In the genomic region with DNA sequence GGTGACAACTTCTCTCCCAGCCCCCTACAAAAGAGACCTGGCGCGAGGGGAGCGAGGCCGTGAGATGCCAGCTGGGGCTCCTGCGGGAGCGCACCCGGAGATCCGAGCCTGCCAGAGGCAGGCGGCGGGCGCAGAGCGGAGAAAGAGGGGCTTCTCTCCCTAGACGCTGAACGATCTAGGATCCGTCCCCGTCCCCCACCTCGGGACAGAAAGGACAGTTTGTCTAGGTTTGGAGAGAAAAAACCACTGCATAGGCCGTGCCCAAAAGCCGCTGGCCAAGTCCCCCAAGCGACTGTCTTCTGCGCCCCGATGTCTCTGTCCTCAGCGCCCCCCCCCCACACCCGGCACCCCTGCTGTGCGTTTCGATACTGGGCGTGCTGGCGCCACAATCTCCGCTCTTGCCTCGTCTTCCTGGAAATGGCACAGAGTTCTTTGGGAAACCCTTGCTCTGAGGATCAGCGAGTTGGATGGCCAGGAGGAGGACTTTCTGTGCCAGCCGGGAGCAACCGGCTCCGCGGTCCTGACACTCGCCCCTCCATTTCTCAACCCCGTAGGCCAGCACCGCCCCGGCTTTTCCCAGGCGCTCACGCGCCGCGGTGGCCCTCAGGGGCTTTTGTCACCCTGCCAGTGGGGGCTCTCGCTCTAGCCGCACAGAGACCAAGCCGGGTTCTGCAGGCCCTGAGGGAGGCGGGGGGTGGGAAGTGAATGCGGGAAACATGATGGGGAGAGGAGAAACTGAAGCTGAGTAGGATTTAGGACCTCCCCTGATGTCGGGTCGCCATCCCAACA, we compare ENCODE assay signal across 8 cellular contexts. TPM values are rescaled to one million over a fixed set of nuclear protein-coding genes. Genes with fewer than 3 reads are reported as not detected.
DNase-seq lines count a peak whose midpoint lies in the region; ATAC-seq lines count a peak whose summit lies in the region.

No MANE protein-coding gene starts in this region.

- peak overlapping the region; percentile 79 for H3K4me3 Mint-ChIP-seq in dendritic cell treated with granulocyte-macrophage colony-stimulating factor and Interleukin-4, amounts not matched to agents 40 ng/mL and 50 ng/mL, for 4 days
- peak overlapping the region; percentile 57 to 85 (median 72) for H3K4me3 Mint-ChIP-seq in naive B cell

- no peaks in the 10 kb centered on the region for H3K9me3 Mint-ChIP-seq in dendritic cell treated with granulocyte-macrophage colony-stimulating factor and Interleukin-4, amounts not matched to agents 40 ng/mL and 50 ng/mL, for 4 days
- H3K9me3 Mint-ChIP-seq in naive B cell = no peaks in the 10 kb centered on the region

- peaks cover 37% of the 10 kb centered on the region for H4K20me1 ChIP-seq in BLaER1

- H3K4me1 Mint-ChIP-seq in dendritic cell treated with granulocyte-macrophage colony-stimulating factor and Interleukin-4, amounts not matched to agents 40 ng/mL and 50 ng/mL, for 4 days (ENCODE audit: low read depth) = peaks cover 38% of the 10 kb centered on the region
- peaks cover 24 to 37% (median 34%) of the 10 kb centered on the region in 3 donors for H3K4me1 Mint-ChIP-seq in naive B cell

- H3K4me3 ChIP-seq in BLaER1 (peak overlapping the region; percentile 54), HUES64 (ENCODE audit: low read length) (peak overlapping the region; percentile 71)

- peak overlapping the region; percentile 69 for H3K4me2 ChIP-seq in BLaER1

- intact Hi-C loops in dendritic cell treated with granulocyte-macrophage colony-stimulating factor and Interleukin-4, amounts not matched to agents 40 ng/mL and 50 ng/mL, for 4 days (cut with micrococcal nuclease) = no loop called here

- H3K27ac ChIP-seq in BLaER1 = no peak overlapping the region
- H3K27ac ChIP-seq in HUES64 (ENCODE audit: low read depth, low read length) = no peak overlapping the region

- no peak for ATAC-seq in naive B cell (ENCODE audit: low read depth in 2 of 2)

- under 1% methylated on average over 51 of the region's 51 CpGs for WGBS in HUES64

- DNase-seq in naive B cell (no peak), SW480 (ENCODE audit: low spot score) (no peak), HK-2 (ENCODE audit: unreplicated experiment) (no peak), NCI-H2107 (lab: John Stamatoyannopoulos, UW) (no peak), AML-193 (lab: John Stamatoyannopoulos, UW) (no peak)

- H3K27me3 ChIP-seq in BLaER1 (peaks cover 70% of the 10 kb centered on the region), HUES64 (ENCODE audit: insufficient read depth, low read length) (peaks cover 62% of the 10 kb centered on the region)

- peaks cover 92% of the 10 kb centered on the region for H3K27me3 Mint-ChIP-seq in dendritic cell treated with granulocyte-macrophage colony-stimulating factor and Interleukin-4, amounts not matched to agents 40 ng/mL and 50 ng/mL, for 4 days
- H3K27me3 Mint-ChIP-seq in naive B cell = peaks cover 69 to 86% (median 84%) of the 10 kb centered on the region in 3 donors

- H3K36me3 ChIP-seq in BLaER1 (no peaks in the 10 kb centered on the region), HUES64 (ENCODE audit: insufficient read depth, low read length) (no peaks in the 10 kb centered on the region)

- no peak overlapping the region for H3K27ac Mint-ChIP-seq in dendritic cell treated with granulocyte-macrophage colony-stimulating factor and Interleukin-4, amounts not matched to agents 40 ng/mL and 50 ng/mL, for 4 days
- peak overlapping the region in 2 of 6 donors; percentile 53 to 72 for H3K27ac Mint-ChIP-seq in naive B cell

- H3K9me3 ChIP-seq in BLaER1 = no peaks in the 10 kb centered on the region; the same call in 1 of the 2 replicates
- H3K9me3 ChIP-seq in HUES64 (ENCODE audit: insufficient read depth, low read depth, low read length) = no peaks in the 10 kb centered on the region

- H3K4me1 ChIP-seq in BLaER1 (peaks cover 48% of the 10 kb centered on the region), HUES64 (ENCODE audit: insufficient read depth, low read length) (peaks cover 32% of the 10 kb centered on the region)

- H3K9ac ChIP-seq in BLaER1 = no peak overlapping the region
- peak overlapping the region; percentile 26; the same call in 1 of the 2 replicates for H3K9ac ChIP-seq in HUES64 (ENCODE audit: low read depth, low read length)

- no peaks in the 10 kb centered on the region for H3K36me3 Mint-ChIP-seq in dendritic cell treated with granulocyte-macrophage colony-stimulating factor and Interleukin-4, amounts not matched to agents 40 ng/mL and 50 ng/mL, for 4 days (ENCODE audit: low read depth)
- H3K36me3 Mint-ChIP-seq in naive B cell = no peaks in the 10 kb centered on the region

RNA-seq across cellular contexts. Expression of a gene that starts 1.0 kb away (rescaled TPM):
- 1.2 TPM for polyA plus RNA-seq in HUES64 (2013, experiment 1 of 2)
- 1.4 TPM for polyA plus RNA-seq in HUES64 (2013, experiment 2 of 2)
- polyA plus RNA-seq in naive B cell (ENCODE audit: low read depth in 6 of 6) = under 1 TPM in 1 of 6 donors, not detected in 5; 0.08 TPM

RNA-seq across cellular contexts. Expression of a gene that starts 27.0 kb away (rescaled TPM):
- polyA plus RNA-seq in HUES64 (2013, experiment 1 of 2) = 13.1 TPM
- polyA plus RNA-seq in HUES64 (2013, experiment 2 of 2) = 17.4 TPM
- polyA plus RNA-seq in naive B cell (ENCODE audit: low read depth in 6 of 6) = 10 to 100 TPM in 4 of 6 donors, 1 to 10 TPM in 2; 3.9 to 19.9 (median 14.9) TPM
